Comparison of ENCODE assay signal across 25 cellular contexts in genomic region chr6:95978230-95978629, GRCh38. TPM values are rescaled to one million over a fixed set of nuclear protein-coding genes. Genes with fewer than 3 reads are reported as not detected.
"Had no signal": no experiment of that assay in that cellular context is flagged by ENCODE, and none has a peak within 500 bp of the region (broad histone marks: within the 10 kb centered on the region; RNA-seq: fewer than 3 reads in every experiment).

No MANE protein-coding gene starts in this region.

- DNase-seq: activated CD4-positive, alpha-beta T cell treated with anti-CD3 and anti-CD28 coated beads, Interleukin-2, amount 10 ng/mL, durations not matched to agents 24 days and 14 days; activated CD4-positive, CD25-positive, alpha-beta regulatory T cell; activated naive CD8-positive, alpha-beta T cell treated with anti-CD3 and anti-CD28 coated beads for 36 hours; amygdala; cortex of kidney; effector CD4-positive, alpha-beta T cell; heart right ventricle; left lung; natural killer cell; stimulated activated CD4-positive, alpha-beta T cell treated with anti-CD3 and anti-CD28 coated beads, Interleukin-15, amount 100 ng/mL, for 24 hours; stimulated activated CD4-positive, alpha-beta T cell treated with anti-CD3 and anti-CD28 coated beads, Interleukin-4, amount 100 ng/mL, for 4 hours; stimulated activated CD8-positive, alpha-beta memory T cell treated with anti-CD3 and anti-CD28 coated beads, Interleukin-4, amount 100 ng/mL, for 48 hours; stimulated activated naive CD4-positive, alpha-beta T cell treated with Interleukin-2 at 50 U/mL for 16 hours; transverse colon had no signal

- FAIRE-seq: endothelial cell of umbilical vein, frontal cortex, islet of Langerhans, TTC549 had no signal

- H3K4me1 ChIP-seq: heart right ventricle, left lung, parathyroid adenoma, right atrium auricular region, transverse colon had no signal

- H3K9me3 ChIP-seq: left lung, neutrophil, right atrium auricular region, transverse colon had no signal

- H3K36me3 ChIP-seq: heart right ventricle, left lung, neutrophil, right atrium auricular region, transverse colon had no signal

- H3K4me3 ChIP-seq: heart right ventricle, left lung, right atrium auricular region, transverse colon had no signal

- H3K27ac ChIP-seq: heart right ventricle, left lung, neutrophil, parathyroid adenoma, right atrium auricular region, transverse colon had no signal

- H3K27me3 ChIP-seq: heart right ventricle, left lung, neutrophil, right atrium auricular region, transverse colon had no signal

RNA-seq across cellular contexts. Expression of gene FUT9, which starts 37.5 kb away (rescaled TPM):
- total RNA-seq: activated CD4-positive, alpha-beta T cell treated with anti-CD3 and anti-CD28 coated beads, Interleukin-2, amount 10 ng/mL, durations not matched to agents 24 days and 14 days; activated CD8-positive, alpha-beta memory T cell treated with anti-CD3 and anti-CD28 coated beads for 36 hours; activated naive CD8-positive, alpha-beta T cell treated with anti-CD3 and anti-CD28 coated beads for 36 hours; activated T-helper 1 cell treated with anti-CD3 and anti-CD28 coated beads, Interleukin-12 subunit alpha, Interleukin-12 subunit beta, Interleukin-2, Interleukin-4 antibody, amounts not matched to agents 30 ng/mL and 10 ng/mL and 1 ng/mL, durations not matched to agents 14 hours and 24 hours and 36 hours; endothelial cell of umbilical vein; fibroblast of lung; heart right ventricle; left lung; natural killer cell; right atrium auricular region; T-helper 2 cell treated with Interferon-gamma antibody and Interleukin-4, amounts not matched to agents 100 ng/mL and 5 ng/mL, for 36 hours had no signal
- polyA plus RNA-seq: endothelial cell of umbilical vein, fibroblast of lung, heart right ventricle had no signal
